8 cellular contexts compared by ENCODE assay signal in genomic region chr15:31325432-31325975, GRCh38. TPM values are rescaled to one million over a fixed set of nuclear protein-coding genes. Genes with fewer than 3 reads are reported as not detected.
A peak's percentile ranks its signal among the peaks of the same experiment; 100 is the strongest.
DNase-seq lines count a peak whose midpoint lies in the region; ATAC-seq and TF ChIP-seq lines count a peak whose summit lies in the region.

No MANE protein-coding gene starts in this region.

- no peaks in the 10 kb centered on the region for H3K36me3 ChIP-seq in sigmoid colon

- peaks cover 0 to 32% (median 27%) of the 10 kb centered on the region in 4 donors for H3K4me1 ChIP-seq in sigmoid colon

- H3K27ac ChIP-seq in RWPE1: peak overlapping the region; percentile 99
- peak overlapping the region; percentile 99 to 100 (median 100) for H3K27ac ChIP-seq in sigmoid colon

- no peak for TF ChIP-seq POLR2A in sigmoid colon (IDR thresholded peaks at IDR 0.05)

- DNase-seq in GM12864 (ENCODE audit: low read depth) (no peak), RWPE1 (ENCODE audit: low spot score) (peak; percentile 43), amniotic epithelial cell (ENCODE audit: low read depth) (peak; percentile 8), hypothalamus (lab: John Stamatoyannopoulos, UW) (peak in 43 of 51 donors; percentile 35 to 91 (median 77)), sigmoid colon (peak; percentile 89), GM19240 (ENCODE audit: insufficient read length, low spot score) (no peak), cerebellar nuclear complex (lab: John Stamatoyannopoulos, UW) (no peak)

- peak overlapping the region; percentile 89 for H3K4me3 ChIP-seq in GM12864 (ENCODE audit: low read depth, low read length)
- H3K4me3 ChIP-seq in sigmoid colon: peak overlapping the region; percentile 75 to 95 (median 82)

- ATAC-seq in HG02759 (IDR thresholded peaks at IDR 0.05; ENCODE audit: unreplicated experiment): peak; percentile 6

- intact Hi-C loops in sigmoid colon (cut with DNase I): loop anchor here (1.0 to 5.0 kb wide), 3 partner anchors 67 to 333 kb away; partner anchors contain the start of gene MTMR10

- WGBS in sigmoid colon, 2 donors: 1% methylated on average over 44 of the region's 44 CpGs

- CTCF ChIA-PET in RWPE1 (lab: Yijun Ruan, JAX): interaction anchor here (0.6 to 2.4 kb wide), 2 partner anchors 163 to 1546 kb away, joined by 3 to 10 read pairs; no protein-coding TSS in a partner anchor

- TF ChIP-seq CTCF in GM12864 (IDR thresholded peaks at IDR 0.05; ENCODE audit: low read depth, low read length, missing control alignments) (no peak), RWPE1 (conservative IDR thresholded peaks at IDR 0.05; ENCODE audit: low read depth) (no peak), sigmoid colon (IDR thresholded peaks at IDR 0.05) (no peak)

- no peaks in the 10 kb centered on the region for H3K27me3 ChIP-seq in sigmoid colon

- POLR2A ChIA-PET in RWPE1 (lab: Yijun Ruan, JAX; ENCODE audit: low non-redundant PET): interaction anchor here (1.4 kb wide), 1 partner anchor 13 kb away, joined by 3 read pairs; no protein-coding TSS in a partner anchor

- H3K9me3 ChIP-seq in sigmoid colon: no peaks in the 10 kb centered on the region

- TF ChIP-seq EP300 in sigmoid colon (IDR thresholded peaks at IDR 0.05): no peak

RNA-seq across cellular contexts. Expression of gene KLF13, which starts 1.1 kb away (rescaled TPM):
- total RNA-seq in sigmoid colon: 10 to 100 TPM; 18.7 to 28.0 (median 24.5) TPM
- polyA plus RNA-seq in sigmoid colon: 10 to 100 TPM; 23.4 to 71.9 (median 48.6) TPM

Comparison
In these comparisons a context has a peak if more than half of its experiments do, and no peak if none do; other contexts are left out.
1. DNase-seq: peak in RWPE1 (single experiment), amniotic epithelial cell (single experiment), hypothalamus (43 of 51) and sigmoid colon (single experiment); none in GM12864 (single experiment), GM19240 (single experiment) and cerebellar nuclear complex (0 of 2).